ENCODE assay signal across 7 cellular contexts in genomic region chr17:72407336-72408121, GRCh38.
DNase-seq lines count a peak whose midpoint lies in the region; ATAC-seq and TF ChIP-seq lines count a peak whose summit lies in the region.

No MANE protein-coding gene starts in this region.

- no peaks in the 10 kb centered on the region for H3K27me3 ChIP-seq in stomach

- peaks cover 12 to 37% (median 34%) of the 10 kb centered on the region in 4 donors for H3K4me1 ChIP-seq in stomach

- H3K27ac ChIP-seq in stomach = peak overlapping the region; percentile 48 to 75 (median 70)

- no peak overlapping the region for H3K4me3 Mint-ChIP-seq in T-helper 2 cell treated with Interferon-gamma antibody and Interleukin-4, amounts not matched to agents 5 μg/mL and 100 μg/mL, for 36 hours

- TF ChIP-seq EP300 in stomach (IDR thresholded peaks at IDR 0.05) = no peak

- H3K4me3 ChIP-seq in stomach = no peak overlapping the region

- H3K27ac Mint-ChIP-seq in T-helper 2 cell treated with Interferon-gamma antibody and Interleukin-4, amounts not matched to agents 5 μg/mL and 100 μg/mL, for 36 hours = no peak overlapping the region

- WGBS in stomach, 5 donors = 31 to 38% (median 34%) methylated on average over 8 of the region's 8 CpGs

- DNase-seq in NCI-H146 treated with DMSO at 0.1 percent for 48 hours (lab: John Stamatoyannopoulos, UW; ENCODE audit: unreplicated experiment) = peak; percentile 46
- peak in 49 of 56 donors; percentile 9 to 78 (median 44) for DNase-seq in amygdala (lab: John Stamatoyannopoulos, UW)
- peak in 35 of 51 donors; percentile 6 to 79 (median 50) for DNase-seq in hypothalamus (lab: John Stamatoyannopoulos, UW)
- peak; percentile 81 for DNase-seq in stomach
- no peak for DNase-seq in T-helper 2 cell treated with Interferon-gamma antibody and Interleukin-4, amounts not matched to agents 5 μg/mL and 100 μg/mL, for 36 hours (ENCODE audit: low spot score)

- H3K4me1 Mint-ChIP-seq in T-helper 2 cell treated with Interferon-gamma antibody and Interleukin-4, amounts not matched to agents 5 μg/mL and 100 μg/mL, for 36 hours (ENCODE audit: low read depth) = no peaks in the 10 kb centered on the region

- no peaks in the 10 kb centered on the region for H3K9me3 ChIP-seq in stomach

- H3K36me3 ChIP-seq in stomach = peaks cover 0 to 4% (median 0%) of the 10 kb centered on the region in 4 donors

- TF ChIP-seq CTCF in stomach (IDR thresholded peaks at IDR 0.05) = no peak

- no peaks in the 10 kb centered on the region for H3K27me3 Mint-ChIP-seq in T-helper 2 cell treated with Interferon-gamma antibody and Interleukin-4, amounts not matched to agents 5 μg/mL and 100 μg/mL, for 36 hours (ENCODE audit: low read depth)

- intact Hi-C loops in stomach (cut with DNase I; ENCODE audit: low total_unique reads) = no loop called here

- H3K36me3 Mint-ChIP-seq in T-helper 2 cell treated with Interferon-gamma antibody and Interleukin-4, amounts not matched to agents 5 μg/mL and 100 μg/mL, for 36 hours (ENCODE audit: low read depth) = no peaks in the 10 kb centered on the region

- no peak for TF ChIP-seq POLR2A in stomach (IDR thresholded peaks at IDR 0.05)

- H3K9me3 Mint-ChIP-seq in T-helper 2 cell treated with Interferon-gamma antibody and Interleukin-4, amounts not matched to agents 5 μg/mL and 100 μg/mL, for 36 hours = no peaks in the 10 kb centered on the region

- ATAC-seq in GM18520 (IDR thresholded peaks at IDR 0.05; ENCODE audit: unreplicated experiment) (peak; percentile 90), HG02840 (IDR thresholded peaks at IDR 0.05; ENCODE audit: low FRiP score, unreplicated experiment) (peak; percentile 77)
